In genomic region chr2:186485871-186486650, GRCh38 we compare ENCODE assay signal across 1 cellular context.
A peak's percentile ranks its signal among the peaks of the same experiment; 100 is the strongest.
TF ChIP-seq lines count a peak whose summit lies in the region.

ZC3H15 (plus strand) TSS chr2:186486260; CDS start chr2:186486383, 123 bp downstream.

TF ChIP-seq in HepG2, 621 proteins besides CTCF, POLR2A, EP300 and RAD21 (continued from another document and continues in another):
- TF ChIP-seq ZNF136 (CRISPR knock-in tag; IDR thresholded peaks at IDR 0.05; ENCODE audit: low read depth) (peak; percentile 68), TCF12 (IDR thresholded peaks at IDR 0.05) (no peak), TCF12 (CRISPR knock-in tag; IDR thresholded peaks at IDR 0.05) (peak; percentile 41; the same call in 1 of the 2 replicates), ZNF256 (CRISPR knock-in tag; conservative IDR thresholded peaks at IDR 0.05) (peak; percentile 54; the same call in 1 of the 2 replicates), ZNF383 (CRISPR knock-in tag; IDR thresholded peaks at IDR 0.05; ENCODE audit: borderline replicate concordance) (peak; percentile 75; the same call in 1 of the 2 replicates), SNRNP70 (IDR thresholded peaks at IDR 0.05; ENCODE audit: low read depth, low read length) (no peak), ZNF574 (CRISPR knock-in tag; IDR thresholded peaks at IDR 0.05) (peak; percentile 93), TERF1 (CRISPR knock-in tag; IDR thresholded peaks at IDR 0.05) (no peak), HMG20B (CRISPR knock-in tag; conservative IDR thresholded peaks at IDR 0.05) (peak; percentile 44; the same call in 1 of the 2 replicates), MBNL3 (CRISPR knock-in tag; conservative IDR thresholded peaks at IDR 0.05) (no peak), NFE2 (CRISPR knock-in tag; IDR thresholded peaks at IDR 0.05) (no peak), NR1H2 (CRISPR knock-in tag; IDR thresholded peaks at IDR 0.05; ENCODE audit: borderline replicate concordance, low read depth) (peak; percentile 58; the same call in 1 of the 2 replicates), BRD4 (CRISPR knock-in tag; IDR thresholded peaks at IDR 0.05) (peak; percentile 75), PATZ1 (CRISPR knock-in tag; IDR thresholded peaks at IDR 0.05) (peak; percentile 73), SETDB1 (CRISPR knock-in tag; IDR thresholded peaks at IDR 0.05; ENCODE audit: borderline replicate concordance) (no peak), POLR2G (IDR thresholded peaks at IDR 0.05; ENCODE audit: low read depth, low read length) (peak; percentile 98), NCOA2 (CRISPR knock-in tag; IDR thresholded peaks at IDR 0.05) (peak; percentile 58; the same call in 1 of the 2 replicates), SALL1 (CRISPR knock-in tag; IDR thresholded peaks at IDR 0.05) (peak; percentile 95), ZNF121 (CRISPR knock-in tag; IDR thresholded peaks at IDR 0.05) (0 out of 2 replicates have a peak, but pooled peaks have one; percentile 53), DMTF1 (CRISPR knock-in tag; IDR thresholded peaks at IDR 0.05) (peak; percentile 46; the same call in 1 of the 2 replicates), NFE2L1 (CRISPR knock-in tag; IDR thresholded peaks at IDR 0.05; ENCODE audit: borderline replicate concordance) (no peak), NR2F6 (IDR thresholded peaks at IDR 0.05) (peak; percentile 51; the same call in 1 of the 2 replicates), NR2F6 (CRISPR knock-in tag; IDR thresholded peaks at IDR 0.05) (peak; percentile 87), IRF2 (CRISPR knock-in tag; IDR thresholded peaks at IDR 0.05) (peak; percentile 98), NFKBIZ (CRISPR knock-in tag; IDR thresholded peaks at IDR 0.05) (peak; percentile 19), U2AF1 (optimal IDR thresholded peaks at IDR 0.05; ENCODE audit: low read depth, low read length) (peak; percentile 70), ZNF432 (CRISPR knock-in tag; IDR thresholded peaks at IDR 0.05; ENCODE audit: borderline replicate concordance) (no peak), ZSCAN5A (CRISPR knock-in tag; IDR thresholded peaks at IDR 0.05; ENCODE audit: borderline replicate concordance) (peak; percentile 96; the same call in 1 of the 2 replicates), ZNF800 (CRISPR knock-in tag; IDR thresholded peaks at IDR 0.05) (peak; percentile 89; the same call in 1 of the 2 replicates), ZNF598 (CRISPR knock-in tag; IDR thresholded peaks at IDR 0.05; ENCODE audit: borderline replicate concordance) (peak; percentile 95), ZFP36L2 (CRISPR knock-in tag; IDR thresholded peaks at IDR 0.05) (no peak; the same call in none of the 2 replicates), ZSCAN12 (CRISPR knock-in tag; IDR thresholded peaks at IDR 0.05) (peak; percentile 45; the same call in 1 of the 2 replicates), ZNF224 (CRISPR knock-in tag; IDR thresholded peaks at IDR 0.05) (peak; percentile 92), MYC (CRISPR knock-in tag; IDR thresholded peaks at IDR 0.05; ENCODE audit: borderline replicate concordance) (peak; percentile 96), RXRB (CRISPR knock-in tag; IDR thresholded peaks at IDR 0.05; ENCODE audit: borderline replicate concordance) (peak; percentile 47; the same call in 1 of the 2 replicates), PAF1 (CRISPR knock-in tag; IDR thresholded peaks at IDR 0.05) (no peak), PITX1 (CRISPR knock-in tag; IDR thresholded peaks at IDR 0.05) (peak; percentile 33; the same call in 1 of the 2 replicates), MAX (IDR thresholded peaks at IDR 0.05) (peak; percentile 97), TAF1 (CRISPR knock-in tag; IDR thresholded peaks at IDR 0.05) (peak; percentile 98), MYPOP (CRISPR knock-in tag; IDR thresholded peaks at IDR 0.05) (0 out of 2 replicates have a peak, but pooled peaks have one; percentile 79), NKX3-1 (CRISPR knock-in tag; IDR thresholded peaks at IDR 0.05) (peak; percentile 95), GTF2F1 (IDR thresholded peaks at IDR 0.05; ENCODE audit: low read length) (no peak; the same call in none of the 2 replicates), MEF2D (CRISPR knock-in tag; IDR thresholded peaks at IDR 0.05) (peak; percentile 77), RFXANK (CRISPR knock-in tag; IDR thresholded peaks at IDR 0.05) (peak; percentile 88; the same call in 1 of the 2 replicates), ZBTB10 (CRISPR knock-in tag; IDR thresholded peaks at IDR 0.05; ENCODE audit: borderline replicate concordance) (peak; percentile 76; the same call in 1 of the 2 replicates), PREB (CRISPR knock-in tag; IDR thresholded peaks at IDR 0.05) (no peak)
